ENCODE assay signal across 1 cellular context in the genomic region with DNA sequence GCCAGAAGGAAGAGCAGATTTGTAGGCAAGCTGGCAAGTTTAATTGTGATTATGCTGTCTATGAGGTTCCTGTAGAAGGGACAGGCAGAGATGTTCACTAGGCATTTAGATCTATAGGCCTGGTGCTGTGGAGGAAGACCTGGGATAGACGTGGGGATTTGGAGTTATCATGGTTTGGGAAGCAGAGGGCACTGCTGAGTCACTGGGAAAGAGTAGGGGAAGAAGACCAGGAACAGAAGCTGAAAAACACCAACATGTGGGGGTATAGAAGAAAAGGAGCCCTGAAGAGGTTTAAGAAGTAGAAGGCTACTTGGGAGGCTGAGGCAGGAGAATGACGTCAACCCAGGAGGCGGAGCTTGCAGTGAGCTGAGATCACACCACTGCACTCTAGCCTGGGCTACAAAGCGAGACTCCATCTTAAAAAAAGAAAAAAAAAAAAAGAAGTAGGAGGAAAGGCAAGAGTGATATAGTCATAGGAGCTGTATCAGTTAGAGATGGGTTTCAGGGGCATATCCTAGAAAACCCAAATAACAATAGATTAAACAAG.
TF ChIP-seq lines count a peak whose summit lies in the region.

No MANE protein-coding gene starts in this region.

TF ChIP-seq in HepG2, 621 proteins besides CTCF, POLR2A, EP300 and RAD21:
- no peak for TF ChIP-seq ZNF850 (CRISPR knock-in tag; conservative IDR thresholded peaks at IDR 0.05)
- TF ChIP-seq SIX4 (CRISPR knock-in tag; IDR thresholded peaks at IDR 0.05) = no peak
- TF ChIP-seq, protein P1, sequence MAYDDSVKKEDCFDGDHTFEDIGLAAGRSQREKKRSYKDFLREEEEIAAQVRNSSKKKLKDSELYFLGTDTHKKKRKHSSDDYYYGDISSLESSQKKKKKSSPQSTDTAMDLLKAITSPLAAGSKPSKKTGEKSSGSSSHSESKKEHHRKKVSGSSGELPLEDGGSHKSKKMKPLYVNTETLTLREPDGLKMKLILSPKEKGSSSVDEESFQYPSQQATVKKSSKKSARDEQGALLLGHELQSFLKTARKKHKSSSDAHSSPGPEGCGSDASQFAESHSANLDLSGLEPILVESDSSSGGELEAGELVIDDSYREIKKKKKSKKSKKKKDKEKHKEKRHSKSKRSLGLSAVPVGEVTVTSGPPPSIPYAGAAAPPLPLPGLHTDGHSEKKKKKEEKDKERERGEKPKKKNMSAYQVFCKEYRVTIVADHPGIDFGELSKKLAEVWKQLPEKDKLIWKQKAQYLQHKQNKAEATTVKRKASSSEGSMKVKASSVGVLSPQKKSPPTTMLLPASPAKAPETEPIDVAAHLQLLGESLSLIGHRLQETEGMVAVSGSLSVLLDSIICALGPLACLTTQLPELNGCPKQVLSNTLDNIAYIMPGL (CRISPR knock-in tag; IDR thresholded peaks at IDR 0.05; ENCODE audit: borderline replicate concordance in 1 of 2, low read depth in 1 of 2) = peak in 1 of 2 experiments; percentile 17; a peak in 1 of 4 replicates
- no peak for TF ChIP-seq CAMTA2 (CRISPR knock-in tag; IDR thresholded peaks at IDR 0.05; ENCODE audit: borderline replicate concordance)
- no peak for TF ChIP-seq SYNCRIP (IDR thresholded peaks at IDR 0.05; ENCODE audit: insufficient read depth, low read depth, low read length)
- peak; percentile 69 for TF ChIP-seq ATF7 (IDR thresholded peaks at IDR 0.05)
- TF ChIP-seq ATF7 (CRISPR knock-in tag; IDR thresholded peaks at IDR 0.05) = no peak
- TF ChIP-seq STAG1 (CRISPR knock-in tag; IDR thresholded peaks at IDR 0.05) = peak; percentile 33
